ENCODE assay signal across 1 cellular context in the genomic region with DNA sequence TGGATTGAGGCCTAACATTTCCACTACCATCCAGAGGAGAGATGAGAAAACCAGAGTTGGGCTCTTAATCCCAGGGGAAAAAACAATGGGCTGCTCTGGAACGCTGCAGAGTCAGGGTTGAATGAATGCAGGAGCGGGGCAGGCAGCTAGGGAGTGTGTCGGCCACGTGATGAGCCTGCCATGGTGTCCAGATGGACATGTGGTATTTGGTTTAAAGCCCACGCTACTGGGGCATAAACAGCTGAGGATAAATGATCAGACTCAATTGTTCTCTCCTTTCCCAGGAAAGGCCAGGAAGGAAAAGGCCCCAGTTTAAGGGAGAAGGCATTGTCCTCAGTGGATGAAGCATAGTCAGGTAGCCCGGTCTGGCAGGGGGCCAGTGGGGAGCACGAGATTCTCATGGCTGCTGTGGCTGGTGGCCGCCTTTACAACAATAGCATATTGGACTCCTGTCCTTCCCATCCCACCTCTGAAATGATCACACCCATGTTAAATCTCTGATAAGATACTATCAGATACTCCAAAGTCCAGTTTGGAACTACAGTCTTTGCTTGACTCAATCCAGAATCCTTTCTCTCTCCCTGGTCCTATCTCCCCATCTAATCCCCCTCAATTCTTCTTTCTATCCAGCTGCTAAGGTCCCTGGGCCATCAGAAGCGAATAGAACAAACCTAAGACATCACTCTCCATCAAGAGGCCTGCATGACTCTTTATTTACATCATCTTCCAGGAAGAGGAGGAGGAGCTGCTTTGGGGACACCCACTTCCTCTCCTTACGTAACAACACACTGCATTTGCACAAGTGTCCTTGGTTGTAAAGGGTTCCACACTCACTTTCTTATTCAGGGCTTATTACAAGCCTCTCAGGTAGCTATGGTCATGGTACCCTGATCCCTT.
TF ChIP-seq lines count a peak whose summit lies in the region.

No MANE protein-coding gene starts in this region.

TF ChIP-seq in HepG2, 621 proteins besides CTCF, POLR2A, EP300 and RAD21 (continued from another document and continues in another):
- TF ChIP-seq SOX6 (IDR thresholded peaks at IDR 0.05) = no peak
- peak; percentile 10; the same call in 1 of the 2 replicates for TF ChIP-seq SOX6 (CRISPR knock-in tag; IDR thresholded peaks at IDR 0.05)
- no peak for TF ChIP-seq TBX3 (IDR thresholded peaks at IDR 0.05; ENCODE audit: borderline replicate concordance)
- TF ChIP-seq, protein P1, sequence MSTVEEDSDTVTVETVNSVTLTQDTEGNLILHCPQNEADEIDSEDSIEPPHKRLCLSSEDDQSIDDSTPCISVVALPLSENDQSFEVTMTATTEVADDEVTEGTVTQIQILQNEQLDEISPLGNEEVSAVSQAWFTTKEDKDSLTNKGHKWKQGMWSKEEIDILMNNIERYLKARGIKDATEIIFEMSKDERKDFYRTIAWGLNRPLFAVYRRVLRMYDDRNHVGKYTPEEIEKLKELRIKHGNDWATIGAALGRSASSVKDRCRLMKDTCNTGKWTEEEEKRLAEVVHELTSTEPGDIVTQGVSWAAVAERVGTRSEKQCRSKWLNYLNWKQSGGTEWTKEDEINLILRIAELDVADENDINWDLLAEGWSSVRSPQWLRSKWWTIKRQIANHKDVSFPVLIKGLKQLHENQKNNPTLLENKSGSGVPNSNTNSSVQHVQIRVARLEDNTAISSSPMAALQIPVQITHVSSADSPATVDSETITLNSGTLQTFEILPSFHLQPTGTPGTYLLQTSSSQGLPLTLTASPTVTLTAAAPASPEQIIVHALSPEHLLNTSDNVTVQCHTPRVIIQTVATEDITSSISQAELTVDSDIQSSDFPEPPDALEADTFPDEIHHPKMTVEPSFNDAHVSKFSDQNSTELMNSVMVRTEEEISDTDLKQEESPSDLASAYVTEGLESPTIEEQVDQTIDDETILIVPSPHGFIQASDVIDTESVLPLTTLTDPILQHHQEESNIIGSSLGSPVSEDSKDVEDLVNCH (CRISPR knock-in tag; IDR thresholded peaks at IDR 0.05) = no peak
- peak; percentile 82 for TF ChIP-seq GATAD2A (CRISPR knock-in tag; IDR thresholded peaks at IDR 0.05)
- TF ChIP-seq ZNF280D (CRISPR knock-in tag; IDR thresholded peaks at IDR 0.05) = no peak
- TF ChIP-seq TP53 (CRISPR knock-in tag; conservative IDR thresholded peaks at IDR 0.05) = no peak
- peak; percentile 21; the same call in 1 of the 2 replicates for TF ChIP-seq SALL1 (CRISPR knock-in tag; IDR thresholded peaks at IDR 0.05)
- no peak for TF ChIP-seq ZNF20 (CRISPR knock-in tag; IDR thresholded peaks at IDR 0.05)
- no peak for TF ChIP-seq EHMT2 (IDR thresholded peaks at IDR 0.05; ENCODE audit: borderline replicate concordance, low read depth, low read length)
- TF ChIP-seq E2F1 (CRISPR knock-in tag; IDR thresholded peaks at IDR 0.05) = no peak
- no peak for TF ChIP-seq MED13 (CRISPR knock-in tag; IDR thresholded peaks at IDR 0.05)
- no peak for TF ChIP-seq SYNCRIP (IDR thresholded peaks at IDR 0.05; ENCODE audit: insufficient read depth, low read depth, low read length)
- no peak for TF ChIP-seq ZNF589 (CRISPR knock-in tag; conservative IDR thresholded peaks at IDR 0.05)
- TF ChIP-seq, protein P2, sequence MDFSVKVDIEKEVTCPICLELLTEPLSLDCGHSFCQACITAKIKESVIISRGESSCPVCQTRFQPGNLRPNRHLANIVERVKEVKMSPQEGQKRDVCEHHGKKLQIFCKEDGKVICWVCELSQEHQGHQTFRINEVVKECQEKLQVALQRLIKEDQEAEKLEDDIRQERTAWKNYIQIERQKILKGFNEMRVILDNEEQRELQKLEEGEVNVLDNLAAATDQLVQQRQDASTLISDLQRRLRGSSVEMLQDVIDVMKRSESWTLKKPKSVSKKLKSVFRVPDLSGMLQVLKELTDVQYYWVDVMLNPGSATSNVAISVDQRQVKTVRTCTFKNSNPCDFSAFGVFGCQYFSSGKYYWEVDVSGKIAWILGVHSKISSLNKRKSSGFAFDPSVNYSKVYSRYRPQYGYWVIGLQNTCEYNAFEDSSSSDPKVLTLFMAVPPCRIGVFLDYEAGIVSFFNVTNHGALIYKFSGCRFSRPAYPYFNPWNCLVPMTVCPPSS (IDR thresholded peaks at IDR 0.05) = no peak
- TF ChIP-seq SP5 (CRISPR knock-in tag; IDR thresholded peaks at IDR 0.05; ENCODE audit: borderline replicate concordance, low read depth) = peak; percentile 74
- no peak for TF ChIP-seq ZNF720 (CRISPR knock-in tag; IDR thresholded peaks at IDR 0.05)
- no peak for TF ChIP-seq U2AF1 (optimal IDR thresholded peaks at IDR 0.05; ENCODE audit: low read depth, low read length)
- TF ChIP-seq ZNF777 (CRISPR knock-in tag; IDR thresholded peaks at IDR 0.05) = no peak
- no peak for TF ChIP-seq BRCA1 (CRISPR knock-in tag; IDR thresholded peaks at IDR 0.05)
- no peak for TF ChIP-seq ZNF251 (CRISPR knock-in tag; IDR thresholded peaks at IDR 0.05)
- TF ChIP-seq ZNF577 (CRISPR knock-in tag; IDR thresholded peaks at IDR 0.05; ENCODE audit: borderline replicate concordance, low read depth) = no peak
- TF ChIP-seq ZNF704 (CRISPR knock-in tag; IDR thresholded peaks at IDR 0.05; ENCODE audit: borderline replicate concordance) = no peak
- no peak for TF ChIP-seq SMC3 (IDR thresholded peaks at IDR 0.05; ENCODE audit: low read length)
- no peak for TF ChIP-seq ZNF136 (CRISPR knock-in tag; IDR thresholded peaks at IDR 0.05; ENCODE audit: low read depth)
- no peak for TF ChIP-seq AKAP8 (CRISPR knock-in tag; IDR thresholded peaks at IDR 0.05)
- TF ChIP-seq SOX13 (IDR thresholded peaks at IDR 0.05) = no peak
- 0 out of 4 replicates have a peak, but pooled peaks of 1 of the 2 experiments have one; percentile 11 for TF ChIP-seq SOX13 (CRISPR knock-in tag; conservative IDR thresholded peaks at IDR 0.05 in 1 of 2, IDR thresholded peaks at IDR 0.05 in 1 of 2)
- TF ChIP-seq, protein P3, sequence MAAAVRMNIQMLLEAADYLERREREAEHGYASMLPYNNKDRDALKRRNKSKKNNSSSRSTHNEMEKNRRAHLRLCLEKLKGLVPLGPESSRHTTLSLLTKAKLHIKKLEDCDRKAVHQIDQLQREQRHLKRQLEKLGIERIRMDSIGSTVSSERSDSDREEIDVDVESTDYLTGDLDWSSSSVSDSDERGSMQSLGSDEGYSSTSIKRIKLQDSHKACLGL (CRISPR knock-in tag; IDR thresholded peaks at IDR 0.05) = no peak
- TF ChIP-seq KLF16 (CRISPR knock-in tag; IDR thresholded peaks at IDR 0.05) = no peak; a peak in 1 of 4 replicates
- TF ChIP-seq ZNF350 (CRISPR knock-in tag; IDR thresholded peaks at IDR 0.05; ENCODE audit: borderline replicate concordance, low read depth) = no peak
- TF ChIP-seq FOXK1 (CRISPR knock-in tag; IDR thresholded peaks at IDR 0.05; ENCODE audit: borderline replicate concordance, low read depth) = 0 out of 2 replicates have a peak, but pooled peaks have one; percentile 46
- TF ChIP-seq, protein P4, sequence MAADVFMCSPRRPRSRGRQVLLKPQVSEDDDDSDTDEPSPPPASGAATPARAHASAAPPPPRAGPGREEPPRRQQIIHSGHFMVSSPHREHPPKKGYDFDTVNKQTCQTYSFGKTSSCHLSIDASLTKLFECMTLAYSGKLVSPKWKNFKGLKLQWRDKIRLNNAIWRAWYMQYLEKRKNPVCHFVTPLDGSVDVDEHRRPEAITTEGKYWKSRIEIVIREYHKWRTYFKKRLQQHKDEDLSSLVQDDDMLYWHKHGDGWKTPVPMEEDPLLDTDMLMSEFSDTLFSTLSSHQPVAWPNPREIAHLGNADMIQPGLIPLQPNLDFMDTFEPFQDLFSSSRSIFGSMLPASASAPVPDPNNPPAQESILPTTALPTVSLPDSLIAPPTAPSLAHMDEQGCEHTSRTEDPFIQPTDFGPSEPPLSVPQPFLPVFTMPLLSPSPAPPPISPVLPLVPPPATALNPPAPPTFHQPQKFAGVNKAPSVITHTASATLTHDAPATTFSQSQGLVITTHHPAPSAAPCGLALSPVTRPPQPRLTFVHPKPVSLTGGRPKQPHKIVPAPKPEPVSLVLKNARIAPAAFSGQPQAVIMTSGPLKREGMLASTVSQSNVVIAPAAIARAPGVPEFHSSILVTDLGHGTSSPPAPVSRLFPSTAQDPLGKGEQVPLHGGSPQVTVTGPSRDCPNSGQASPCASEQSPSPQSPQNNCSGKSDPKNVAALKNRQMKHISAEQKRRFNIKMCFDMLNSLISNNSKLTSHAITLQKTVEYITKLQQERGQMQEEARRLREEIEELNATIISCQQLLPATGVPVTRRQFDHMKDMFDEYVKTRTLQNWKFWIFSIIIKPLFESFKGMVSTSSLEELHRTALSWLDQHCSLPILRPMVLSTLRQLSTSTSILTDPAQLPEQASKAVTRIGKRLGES (CRISPR knock-in tag; IDR thresholded peaks at IDR 0.05; ENCODE audit: borderline replicate concordance) = no peak
- no peak for TF ChIP-seq FOXJ3 (CRISPR knock-in tag; IDR thresholded peaks at IDR 0.05; ENCODE audit: borderline replicate concordance)
- TF ChIP-seq IKZF4 (CRISPR knock-in tag; IDR thresholded peaks at IDR 0.05; ENCODE audit: borderline replicate concordance, low read depth, not compliant biosample characterization) = no peak
- no peak for TF ChIP-seq FOXA1 (IDR thresholded peaks at IDR 0.05)
- TF ChIP-seq FOXA1 (CRISPR knock-in tag; IDR thresholded peaks at IDR 0.05) = peak; percentile 16; the same call in 1 of the 2 replicates
- no peak for TF ChIP-seq ZNF546 (CRISPR knock-in tag; conservative IDR thresholded peaks at IDR 0.05)
- peak; percentile 53 for TF ChIP-seq ELF3 (CRISPR knock-in tag; IDR thresholded peaks at IDR 0.05)
- TF ChIP-seq SIN3A (IDR thresholded peaks at IDR 0.05; ENCODE audit: borderline replicate concordance, low read depth, low read length) = no peak
- TF ChIP-seq ZMYM3 (CRISPR knock-in tag; IDR thresholded peaks at IDR 0.05) = no peak
- no peak for TF ChIP-seq PHF20 (CRISPR knock-in tag; IDR thresholded peaks at IDR 0.05)
- 0 out of 2 replicates have a peak, but pooled peaks have one; percentile 31 for TF ChIP-seq SOX5 (CRISPR knock-in tag; IDR thresholded peaks at IDR 0.05; ENCODE audit: borderline replicate concordance)
- TF ChIP-seq GABPB1 (CRISPR knock-in tag; IDR thresholded peaks at IDR 0.05) = peak; percentile 50; the same call in 1 of the 2 replicates
- peak; percentile 63 for TF ChIP-seq THAP11 (CRISPR knock-in tag; IDR thresholded peaks at IDR 0.05)
- no peak for TF ChIP-seq GABPA (IDR thresholded peaks at IDR 0.05; ENCODE audit: low read depth, low read length)
- TF ChIP-seq GABPA (CRISPR knock-in tag; IDR thresholded peaks at IDR 0.05; ENCODE audit: low read depth) = peak; percentile 48; the same call in 1 of the 2 replicates
- TF ChIP-seq, protein P5, sequence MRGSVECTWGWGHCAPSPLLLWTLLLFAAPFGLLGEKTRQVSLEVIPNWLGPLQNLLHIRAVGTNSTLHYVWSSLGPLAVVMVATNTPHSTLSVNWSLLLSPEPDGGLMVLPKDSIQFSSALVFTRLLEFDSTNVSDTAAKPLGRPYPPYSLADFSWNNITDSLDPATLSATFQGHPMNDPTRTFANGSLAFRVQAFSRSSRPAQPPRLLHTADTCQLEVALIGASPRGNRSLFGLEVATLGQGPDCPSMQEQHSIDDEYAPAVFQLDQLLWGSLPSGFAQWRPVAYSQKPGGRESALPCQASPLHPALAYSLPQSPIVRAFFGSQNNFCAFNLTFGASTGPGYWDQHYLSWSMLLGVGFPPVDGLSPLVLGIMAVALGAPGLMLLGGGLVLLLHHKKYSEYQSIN (CRISPR knock-in tag; IDR thresholded peaks at IDR 0.05; ENCODE audit: borderline replicate concordance) = no peak
- TF ChIP-seq ETV5 (CRISPR knock-in tag; IDR thresholded peaks at IDR 0.05; ENCODE audit: borderline replicate concordance) = peak; percentile 63; the same call in 1 of the 2 replicates
- TF ChIP-seq CEBPG (CRISPR knock-in tag; IDR thresholded peaks at IDR 0.05) = peak; percentile 78
- TF ChIP-seq, protein P6, sequence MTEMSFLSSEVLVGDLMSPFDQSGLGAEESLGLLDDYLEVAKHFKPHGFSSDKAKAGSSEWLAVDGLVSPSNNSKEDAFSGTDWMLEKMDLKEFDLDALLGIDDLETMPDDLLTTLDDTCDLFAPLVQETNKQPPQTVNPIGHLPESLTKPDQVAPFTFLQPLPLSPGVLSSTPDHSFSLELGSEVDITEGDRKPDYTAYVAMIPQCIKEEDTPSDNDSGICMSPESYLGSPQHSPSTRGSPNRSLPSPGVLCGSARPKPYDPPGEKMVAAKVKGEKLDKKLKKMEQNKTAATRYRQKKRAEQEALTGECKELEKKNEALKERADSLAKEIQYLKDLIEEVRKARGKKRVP (CRISPR knock-in tag; IDR thresholded peaks at IDR 0.05) = peak in 1 of 2 experiments; percentile 92; a peak in 2 of 4 replicates
- TF ChIP-seq STAT5B (CRISPR knock-in tag; IDR thresholded peaks at IDR 0.05) = no peak
- no peak for TF ChIP-seq NBN (conservative IDR thresholded peaks at IDR 0.05)
- no peak for TF ChIP-seq SMAD3 (CRISPR knock-in tag; IDR thresholded peaks at IDR 0.05)
